8 cellular contexts compared by ENCODE assay signal in genomic region chr2:96164459-96165184, GRCh38. TPM values are rescaled to one million over a fixed set of nuclear protein-coding genes. Genes with fewer than 3 reads are reported as not detected.
DNase-seq lines count a peak whose midpoint lies in the region; ATAC-seq, FAIRE-seq and TF ChIP-seq lines count a peak whose summit lies in the region.

No MANE protein-coding gene starts in this region.

- peak overlapping the region; percentile 97 for H3K27ac ChIP-seq in DND-41 (ENCODE audit: low read length)

- peak overlapping the region; percentile 60 for H3K9ac ChIP-seq in DND-41 (ENCODE audit: low read depth, low read length)

- peak overlapping the region; percentile 88 for H3K4me3 Mint-ChIP-seq in activated T-helper 17 cell treated with anti-CD3 and anti-CD28 coated beads, Interleukin-2, amount 50 U/mL, for 72 hours
- peak overlapping the region in 7 of 8 donors; percentile 47 to 84 (median 66) for H3K4me3 Mint-ChIP-seq in naive B cell

- no peaks in the 10 kb centered on the region for H3K27me3 ChIP-seq in DND-41 (ENCODE audit: insufficient read depth, low read length, poor library complexity)

- no peak for TF ChIP-seq POLR2A in H54 (IDR thresholded peaks at IDR 0.05; ENCODE audit: low read depth, low read length)

- H3K27me3 Mint-ChIP-seq in activated T-helper 17 cell treated with anti-CD3 and anti-CD28 coated beads, Interleukin-2, amount 50 U/mL, for 72 hours = no peaks in the 10 kb centered on the region
- H3K27me3 Mint-ChIP-seq in naive B cell = no peaks in the 10 kb centered on the region

- no peaks in the 10 kb centered on the region for H3K79me2 ChIP-seq in DND-41 (ENCODE audit: insufficient read depth, low read length)

- peaks cover 41% of the 10 kb centered on the region for H3K4me1 Mint-ChIP-seq in activated T-helper 17 cell treated with anti-CD3 and anti-CD28 coated beads, Interleukin-2, amount 50 U/mL, for 72 hours
- H3K4me1 Mint-ChIP-seq in naive B cell = peaks cover 29 to 40% (median 38%) of the 10 kb centered on the region in 3 donors

- no peaks in the 10 kb centered on the region for H3K9me3 Mint-ChIP-seq in activated T-helper 17 cell treated with anti-CD3 and anti-CD28 coated beads, Interleukin-2, amount 50 U/mL, for 72 hours
- H3K9me3 Mint-ChIP-seq in naive B cell = peaks cover 0 to 5% (median 0%) of the 10 kb centered on the region in 7 donors

- TF ChIP-seq CTCF in DND-41 (IDR thresholded peaks at IDR 0.05; ENCODE audit: borderline replicate concordance, extremely low read depth, low read length, poor library complexity, severe bottlenecking) = peak; percentile 38
- no peak for TF ChIP-seq CTCF in GM20000 (IDR thresholded peaks at IDR 0.05; ENCODE audit: extremely low read depth, missing control alignments)

- H4K20me1 ChIP-seq in DND-41 (ENCODE audit: insufficient read depth, low read length) = no peaks in the 10 kb centered on the region

- H3K4me1 ChIP-seq in DND-41 (ENCODE audit: insufficient read depth, low read length) = peaks cover 29% of the 10 kb centered on the region

- peak overlapping the region; percentile 56 for H3K4me2 ChIP-seq in DND-41 (ENCODE audit: insufficient read depth, low read length)

- FAIRE-seq in H54 (lab: Jason Lieb, UNC) = no peak

- H3K27ac Mint-ChIP-seq in activated T-helper 17 cell treated with anti-CD3 and anti-CD28 coated beads, Interleukin-2, amount 50 U/mL, for 72 hours = peak overlapping the region; percentile 97
- H3K27ac Mint-ChIP-seq in naive B cell = peak overlapping the region; percentile 94 to 98 (median 97)

- peak; percentile 85 for DNase-seq in DND-41
- DNase-seq in GM20000 (ENCODE audit: low spot score) = peak; percentile 81
- no peak for DNase-seq in naive B cell
- DNase-seq in H54 (ENCODE audit: insufficient read length, low spot score) = no peak
- DNase-seq in H4 (ENCODE audit: low spot score) = no peak
- DNase-seq in DMS53 treated with DMSO at 0.1 percent for 48 hours (lab: John Stamatoyannopoulos, UW; ENCODE audit: unreplicated experiment) = no peak

- H2AFZ ChIP-seq in DND-41 (ENCODE audit: low read depth, low read length) = peak overlapping the region; percentile 52

- no peaks in the 10 kb centered on the region for H3K36me3 ChIP-seq in DND-41 (ENCODE audit: insufficient read depth, low read length)

- H3K4me3 ChIP-seq in DND-41 (ENCODE audit: low read depth in 1 of 2, low read length in 2 of 2) = peak overlapping the region in 1 of 2 experiments; percentile 37; a peak in 2 of 4 replicates

- H3K36me3 Mint-ChIP-seq in activated T-helper 17 cell treated with anti-CD3 and anti-CD28 coated beads, Interleukin-2, amount 50 U/mL, for 72 hours (ENCODE audit: low read depth) = peaks cover 14% of the 10 kb centered on the region
- H3K36me3 Mint-ChIP-seq in naive B cell = no peaks in the 10 kb centered on the region

- ATAC-seq in DND-41 (ENCODE audit: insufficient read depth, low read depth) (peak; percentile 81), HG03521 (IDR thresholded peaks at IDR 0.05; ENCODE audit: unreplicated experiment) (peak; percentile 65), naive B cell (ENCODE audit: low read depth in 2 of 2) (peak; percentile 27 to 49)
- peak; percentile 89 for ATAC-seq in activated T-helper 17 cell treated with anti-CD3 and anti-CD28 coated beads, Interleukin-2, amount 50 U/mL, for 72 hours (replicated peaks)

- H3K9me3 ChIP-seq in DND-41 (ENCODE audit: insufficient read depth, low read length, severe bottlenecking) = no peaks in the 10 kb centered on the region

RNA-seq across cellular contexts. Expression of gene DUSP2, which starts 19.4 kb away (rescaled TPM):
- total RNA-seq in activated T-helper 17 cell treated with anti-CD3 and anti-CD28 coated beads, Interleukin-2, amount 50 U/mL, for 72 hours = 100 to 1,000 TPM in 1 of 2 donors, 10 to 100 TPM in 1; 82.0 to 379 TPM
- 100 to 1,000 TPM in 2 of 6 donors, 10 to 100 TPM in 4; 56.3 to 220 (median 95.9) TPM for polyA plus RNA-seq in naive B cell (ENCODE audit: low read depth in 6 of 6)
- 16.4 and 17.7 TPM in 2 replicates for total RNA-seq in H4 (2014; rRNA removed; shearing (Covaris generic))

RNA-seq across cellular contexts. Expression of gene ASTL, which starts 26.3 kb away (rescaled TPM):
- total RNA-seq in activated T-helper 17 cell treated with anti-CD3 and anti-CD28 coated beads, Interleukin-2, amount 50 U/mL, for 72 hours = 1 to 10 TPM in 1 of 2 donors, under 1 TPM in 1; 0.93 to 6.9 TPM
- polyA plus RNA-seq in naive B cell (ENCODE audit: low read depth in 6 of 6) = not detected
- total RNA-seq in H4 (2014; rRNA removed; shearing (Covaris generic)) = not detected in 2 replicates

RNA-seq across cellular contexts. Expression of gene STARD7, which starts 44.0 kb away (rescaled TPM):
- total RNA-seq in activated T-helper 17 cell treated with anti-CD3 and anti-CD28 coated beads, Interleukin-2, amount 50 U/mL, for 72 hours = 100 to 1,000 TPM; 140 to 190 TPM
- 100 to 1,000 TPM; 219 to 401 (median 239) TPM for polyA plus RNA-seq in naive B cell (ENCODE audit: low read depth in 6 of 6)
- total RNA-seq in H4 (2014; rRNA removed; shearing (Covaris generic)) = 169 and 170 TPM in 2 replicates

RNA-seq across cellular contexts. Expression of gene ADRA2B, which starts 48.3 kb away (rescaled TPM):
- total RNA-seq in activated T-helper 17 cell treated with anti-CD3 and anti-CD28 coated beads, Interleukin-2, amount 50 U/mL, for 72 hours = 1 to 10 TPM in 1 of 2 donors, under 1 TPM in 1; 0.09 to 1.3 TPM
- polyA plus RNA-seq in naive B cell (ENCODE audit: low read depth in 6 of 6) = under 1 TPM in 1 of 6 donors, not detected in 5; 0.15 TPM
- 0.10 TPM in 1 of 2 replicates, not detected in the other for total RNA-seq in H4 (2014; rRNA removed; shearing (Covaris generic))

Comparison
In these comparisons a context has a peak if more than half of its experiments do, and no peak if none do; other contexts are left out.
1. ATAC-seq: peak in every context shown above with its lines; median percentile 89 in activated T-helper 17 cell treated with anti-CD3 and anti-CD28 coated beads, Interleukin-2, amount 50 U/mL, for 72 hours; 81 in DND-41; 65 in HG03521; 38 in naive B cell.
2. DNase-seq: peak in DND-41 (single experiment) and GM20000 (single experiment); none in naive B cell (single experiment), H54 (single experiment), H4 (single experiment) and DMS53 treated with DMSO at 0.1 percent for 48 hours (single experiment).